10 cellular contexts compared by ENCODE assay signal in genomic region chr12:88391556-88391955, GRCh38.
A peak's percentile ranks its signal among the peaks of the same experiment; 100 is the strongest.
DNase-seq lines count a peak whose midpoint lies in the region; ATAC-seq and TF ChIP-seq lines count a peak whose summit lies in the region.
"Had no signal": no experiment of that assay in that cellular context is flagged by ENCODE, and none has a peak within 500 bp of the region (broad histone marks: within the 10 kb centered on the region; RNA-seq: fewer than 3 reads in every experiment).

No MANE protein-coding gene starts in this region.

- peak; percentile 38 for DNase-seq in GM13977 (ENCODE audit: low spot score)
- peak; percentile 36 for DNase-seq in RWPE1 (ENCODE audit: low spot score)
- peak; percentile 77 for DNase-seq in kidney tubule cell (ENCODE audit: low spot score)
- no peak for DNase-seq in uterus
- no peak for DNase-seq in NCI-H82 (lab: John Stamatoyannopoulos, UW)
- no peak for DNase-seq in BE2C
- DNase-seq in islet precursor cell, result no peak
- DNase-seq: activated CD8-positive, alpha-beta memory T cell treated with anti-CD3 and anti-CD28 coated beads for 24 hours; NCI-H2029 had no signal

- CTCF ChIA-PET in RWPE1 (lab: Yijun Ruan, JAX), result no interaction called here

- no peaks in the 10 kb centered on the region for H3K27me3 ChIP-seq in uterus
- H3K27me3 ChIP-seq in BE2C, result no peaks in the 10 kb centered on the region

- TF ChIP-seq CTCF in GM13977 (IDR thresholded peaks at IDR 0.05; ENCODE audit: extremely low read depth, insufficient read depth, missing control alignments), result no peak
- no peak for TF ChIP-seq CTCF in RWPE1 (conservative IDR thresholded peaks at IDR 0.05; ENCODE audit: low read depth)
- no peak for TF ChIP-seq CTCF in uterus (IDR thresholded peaks at IDR 0.05)
- TF ChIP-seq CTCF in BE2C (IDR thresholded peaks at IDR 0.05; ENCODE audit: low read depth, low read length), result no peak

- H3K27ac ChIP-seq in RWPE1 (peak overlapping the region; percentile 28; the same call in 1 of the 2 replicates), uterus (peak overlapping the region in 1 of 2 donors; percentile 15)

- H3K4me3 ChIP-seq in uterus (no peak overlapping the region), BE2C (ENCODE audit: low read depth, low read length) (no peak overlapping the region)

- POLR2A ChIA-PET in RWPE1 (lab: Yijun Ruan, JAX; ENCODE audit: low non-redundant PET), result no interaction called here

- intact Hi-C loops in uterus (cut with DNase I; ENCODE audit: low total_unique reads), result no loop called here

- TF ChIP-seq POLR2A in uterus (IDR thresholded peaks at IDR 0.05), result no peak

- in situ Hi-C loops in GM13977 (cut with MboI; ENCODE audit: low pct_unique_long_range_greater_than_20kb, low sequenced_read_pairs, unreplicated experiment), result no loop called here

- H3K36me3 ChIP-seq in uterus (no peaks in the 10 kb centered on the region), BE2C (no peaks in the 10 kb centered on the region)

- H3K9me3 ChIP-seq in uterus (no peaks in the 10 kb centered on the region), BE2C (no peaks in the 10 kb centered on the region)

- H3K4me1 ChIP-seq in uterus (no peaks in the 10 kb centered on the region), BE2C (no peaks in the 10 kb centered on the region)

- ATAC-seq in HG02759 (IDR thresholded peaks at IDR 0.05; ENCODE audit: unreplicated experiment), result peak; percentile 34

Comparison
In these comparisons a context has a peak if more than half of its experiments do, and no peak if none do; other contexts are left out.
1. DNase-seq: peak in GM13977 (single experiment), RWPE1 (single experiment) and kidney tubule cell (single experiment); none in uterus (0 of 2), NCI-H82 (single experiment), BE2C (single experiment) and islet precursor cell (single experiment).